Comparison of ENCODE assay signal across 8 cellular contexts in the genomic region with DNA sequence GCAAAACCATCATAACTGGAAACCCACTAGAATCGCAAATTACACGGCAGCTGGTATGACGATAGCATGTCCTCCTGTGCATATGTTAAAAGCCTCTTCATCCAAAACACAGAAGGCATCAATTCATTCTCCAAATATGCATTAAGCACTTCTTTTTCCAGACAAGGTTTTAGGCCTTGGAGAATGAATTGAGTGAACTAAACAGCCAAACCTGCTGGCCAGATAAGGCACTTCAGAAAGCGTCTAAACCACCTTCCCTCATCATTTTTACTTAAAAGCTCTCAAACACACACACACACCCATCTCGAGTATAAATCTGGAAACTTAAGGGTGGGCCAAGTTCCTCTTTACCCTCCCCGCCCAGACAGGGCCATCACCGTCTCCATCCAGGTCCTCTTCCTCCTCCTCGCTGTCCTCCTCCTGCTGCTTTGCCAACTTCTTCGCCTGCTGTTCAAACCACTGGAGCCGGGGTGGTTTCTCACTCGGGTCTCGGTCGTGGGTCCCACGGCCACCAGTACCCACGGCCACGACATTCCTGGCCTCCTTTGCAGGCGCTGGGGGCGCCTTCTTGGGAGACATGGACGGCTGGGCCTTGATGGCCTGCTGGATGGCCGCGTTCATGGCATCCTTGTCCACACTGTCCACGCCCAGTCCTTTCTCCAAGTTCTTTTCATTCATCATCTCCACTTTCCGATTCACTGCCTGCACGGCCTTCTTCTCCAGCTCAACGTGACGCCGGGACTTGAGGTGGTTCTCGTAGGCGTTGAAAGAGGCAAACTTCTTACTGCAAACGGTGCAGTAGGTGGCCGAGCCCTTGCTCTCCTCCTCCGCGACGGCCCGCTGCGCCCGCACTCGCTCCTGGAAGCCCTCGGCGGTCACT. TPM values are rescaled to one million over a fixed set of nuclear protein-coding genes. Genes with fewer than 3 reads are reported as not detected.
DNase-seq lines count a peak whose midpoint lies in the region; ATAC-seq and TF ChIP-seq lines count a peak whose summit lies in the region.

No MANE protein-coding gene starts in this region.

- peak overlapping the region; percentile 92 for H3K4me3 Mint-ChIP-seq in Caco-2 (ENCODE audit: unreplicated experiment)

- H3K4me1 ChIP-seq in Caco-2 (peaks cover 24% of the 10 kb centered on the region; the same call in 1 of the 2 replicates), breast epithelium (peaks cover 4 to 29% of the 10 kb centered on the region in 2 donors), tibial artery (peaks cover 0 to 60% (median 44%) of the 10 kb centered on the region in 4 donors)

- BruUV-seq in Caco-2 (replicated peaks; lab: Mats Ljungman, UMichigan) = TSS peak; percentile 72

- no peaks in the 10 kb centered on the region for H3K9me3 Mint-ChIP-seq in Caco-2 (ENCODE audit: unreplicated experiment)

- H3K27me3 ChIP-seq in Caco-2 (replicated peaks; ENCODE audit: control insufficient read depth, insufficient read depth, low read length) = no peaks in the 10 kb centered on the region
- no peaks in the 10 kb centered on the region for H3K27me3 ChIP-seq in breast epithelium
- no peaks in the 10 kb centered on the region for H3K27me3 ChIP-seq in tibial artery

- TF ChIP-seq CTCF in Caco-2 (IDR thresholded peaks at IDR 0.05; ENCODE audit: insufficient read depth in 1 of 2, low read depth in 1 of 2, low read length in 1 of 2, severe bottlenecking in 1 of 2, unreplicated experiment in 1 of 2) (no peak), breast epithelium (IDR thresholded peaks at IDR 0.05) (no peak), tibial artery (IDR thresholded peaks at IDR 0.05) (no peak)

- H3K27ac ChIP-seq in breast epithelium (peak overlapping the region; percentile 77 to 91), tibial artery (peak overlapping the region; percentile 74 to 80)

- H3K36me3 ChIP-seq in Caco-2 (ENCODE audit: control insufficient read depth, insufficient read depth, low read length) = peaks cover 6% of the 10 kb centered on the region
- peaks cover 7% of the 10 kb centered on the region for H3K36me3 ChIP-seq in breast epithelium
- H3K36me3 ChIP-seq in tibial artery = peaks cover 29 to 35% (median 29%) of the 10 kb centered on the region in 3 donors

- no peaks in the 10 kb centered on the region for H3K27me3 Mint-ChIP-seq in Caco-2 (ENCODE audit: insufficient read depth, unreplicated experiment)

- ATAC-seq in left lobe of liver = peak; percentile 1
- ATAC-seq in GM19452 (IDR thresholded peaks at IDR 0.05; ENCODE audit: unreplicated experiment) = no peak

- no peak for DNase-seq in Caco-2
- DNase-seq in MV-4-11 (lab: John Stamatoyannopoulos, UW) = peak; percentile 4
- DNase-seq in breast epithelium (ENCODE audit: low spot score in 2 of 2) = no peak
- no peak for DNase-seq in left lobe of liver (ENCODE audit: low spot score)
- DNase-seq in tibial artery = peak in 1 of 2 donors; percentile 63
- DNase-seq in DMS153 (lab: John Stamatoyannopoulos, UW) = no peak
- no peak for DNase-seq in OCI-M2 (lab: John Stamatoyannopoulos, UW; ENCODE audit: unreplicated experiment)

- H3K9me3 ChIP-seq in Caco-2 (no peaks in the 10 kb centered on the region), breast epithelium (no peaks in the 10 kb centered on the region), tibial artery (no peaks in the 10 kb centered on the region)

- H3K4me3 ChIP-seq in Caco-2 (ENCODE audit: low read depth, low read length) = peak overlapping the region; percentile 96
- peak overlapping the region; percentile 65 to 93 (median 89) for H3K4me3 ChIP-seq in breast epithelium
- peak overlapping the region; percentile 80 to 93 for H3K4me3 ChIP-seq in tibial artery

- intact Hi-C loops in Caco-2 (cut with micrococcal nuclease; ENCODE audit: unreplicated experiment) = no loop called here
- intact Hi-C loops in breast epithelium (cut with DNase I; ENCODE audit: low total_unique reads) = no loop called here
- intact Hi-C loops in tibial artery (cut with DNase I; ENCODE audit: low total_unique reads) = loop anchor here (10.0 kb wide), 1 partner anchor 730 kb away; no protein-coding TSS in a partner anchor

- peaks cover 51% of the 10 kb centered on the region for H3K4me1 Mint-ChIP-seq in Caco-2 (ENCODE audit: low read depth, unreplicated experiment)

- peaks cover 60% of the 10 kb centered on the region for H3K36me3 Mint-ChIP-seq in Caco-2 (ENCODE audit: insufficient read depth, unreplicated experiment)

- no peak for TF ChIP-seq POLR2A in breast epithelium (IDR thresholded peaks at IDR 0.05)

- CTCF ChIA-PET in Caco-2 (lab: Charles Lee) = no interaction called here

- POLR2A ChIA-PET in Caco-2 (lab: Charles Lee) = no interaction called here

- H3K27ac Mint-ChIP-seq in Caco-2 (ENCODE audit: unreplicated experiment) = peak overlapping the region; percentile 92

RNA-seq across cellular contexts. Expression of a gene that starts 0.7 kb away (rescaled TPM):
- 40.8 and 46.0 TPM in 2 replicates for total RNA-seq in Caco-2 (2022)
- 10 to 100 TPM; 27.9 to 37.6 (median 31.3) TPM for total RNA-seq in breast epithelium
- total RNA-seq in left lobe of liver = 15.6 TPM
